1 cellular context compared by ENCODE assay signal in genomic region chr7:107234436-107234835, GRCh38.
TF ChIP-seq lines count a peak whose summit lies in the region.

No MANE protein-coding gene starts in this region.

TF ChIP-seq in SK-N-SH treated with all-trans-retinoic acid at 6 μM for 48 hours, 23 proteins besides CTCF, POLR2A, EP300 and RAD21 (continued from another document):
- TF ChIP-seq ZC3H10 (CRISPR knock-in tag; IDR thresholded peaks at IDR 0.05): no peak
- TF ChIP-seq SNAI2 (CRISPR knock-in tag; IDR thresholded peaks at IDR 0.05): no peak
- TF ChIP-seq ISL1 (CRISPR knock-in tag; IDR thresholded peaks at IDR 0.05): no peak
- TF ChIP-seq OSR1 (CRISPR knock-in tag; IDR thresholded peaks at IDR 0.05): no peak
- no peak for TF ChIP-seq ZNF8 (CRISPR knock-in tag; IDR thresholded peaks at IDR 0.05)
- TF ChIP-seq TOX (CRISPR knock-in tag; IDR thresholded peaks at IDR 0.05; ENCODE audit: borderline replicate concordance): no peak
